In genomic region chr16:10312784-10313724, GRCh38 we compare ENCODE assay signal across 14 cellular contexts.
DNase-seq lines count a peak whose midpoint lies in the region; ATAC-seq, FAIRE-seq and TF ChIP-seq lines count a peak whose summit lies in the region.
"Had no signal": no experiment of that assay in that cellular context is flagged by ENCODE, and none has a peak within 500 bp of the region (broad histone marks: within the 10 kb centered on the region; RNA-seq: fewer than 3 reads in every experiment).

No MANE protein-coding gene starts in this region.

- H3K4me2 ChIP-seq in K562 (ENCODE audit: insufficient read depth, low read length) = no peak overlapping the region
- H3K4me2 ChIP-seq: neural progenitor cell had no signal

- 0 out of 4 replicates have a peak, but pooled peaks of 1 of the 2 experiments have one; percentile 13 for TF ChIP-seq RAD21 in K562 (CRISPR knock-in tag; conservative IDR thresholded peaks at IDR 0.05 in 1 of 2, IDR thresholded peaks at IDR 0.05 in 1 of 2)

- CTCF ChIA-PET in K562 (lab: Yijun Ruan, JAX; ENCODE audit: low intra/inter-chr PET ratio) = no interaction called here

- no peak overlapping the region for H3K4me3 ChIP-seq in GM12865 (ENCODE audit: low read depth, low read length)
- H3K4me3 ChIP-seq in K562 = no peak overlapping the region
- no peak overlapping the region for H3K4me3 ChIP-seq in colonic mucosa
- H3K4me3 ChIP-seq in right atrium auricular region = no peak overlapping the region
- H3K4me3 ChIP-seq: neural progenitor cell, SK-N-MC had no signal

- peak; percentile 90 for ATAC-seq in GM19468 (IDR thresholded peaks at IDR 0.05; ENCODE audit: extremely low read depth, unreplicated experiment)
- ATAC-seq in HG03095 (IDR thresholded peaks at IDR 0.05; ENCODE audit: unreplicated experiment) = peak; percentile 75
- ATAC-seq in K562 = peak; percentile 36; the same call in 2 of the 3 replicates

- no peak for TF ChIP-seq POLR2A in K562 (conservative IDR thresholded peaks at IDR 0.05)

- TF ChIP-seq CTCF in GM12865 (IDR thresholded peaks at IDR 0.05; ENCODE audit: insufficient read depth, low read depth, low read length, missing control alignments) (no peak), K562 (IDR thresholded peaks at IDR 0.05 in 2 of 3, conservative IDR thresholded peaks at IDR 0.05 in 1 of 3; ENCODE audit: insufficient read depth in 2 of 3, low read depth in 1 of 3, low read length in 3 of 3) (no peak), colonic mucosa (IDR thresholded peaks at IDR 0.05) (no peak), right atrium auricular region (IDR thresholded peaks at IDR 0.05) (no peak)

- peaks cover 2% of the 10 kb centered on the region; the same call in 1 of the 2 replicates for H3K9me3 ChIP-seq in K562 (replicated peaks; ENCODE audit: control insufficient read depth, insufficient read depth, low read depth, low read length)
- H3K9me3 ChIP-seq in colonic mucosa = no peaks in the 10 kb centered on the region
- no peaks in the 10 kb centered on the region for H3K9me3 ChIP-seq in right atrium auricular region

- H3K27ac ChIP-seq in K562 (ENCODE audit: extremely low read depth, low read depth, low read length) (no peak overlapping the region), colonic mucosa (no peak overlapping the region), right atrium auricular region (no peak overlapping the region)
- H3K27ac ChIP-seq: neural progenitor cell, SK-N-MC had no signal

- H3K4me1 ChIP-seq in K562 (replicated peaks in 1 of 2; ENCODE audit: control insufficient read depth in 2 of 2, insufficient read depth in 2 of 2, low read length in 2 of 2) (peaks cover 11 to 23% of the 10 kb centered on the region in 2 experiments), colonic mucosa (no peaks in the 10 kb centered on the region), right atrium auricular region (no peaks in the 10 kb centered on the region)
- H3K4me1 ChIP-seq: neural progenitor cell had no signal

- H2AFZ ChIP-seq in K562 (ENCODE audit: low read depth, low read length) = no peak overlapping the region
- H2AFZ ChIP-seq: neural progenitor cell had no signal

- H3K27me3 ChIP-seq in K562 (ENCODE audit: control insufficient read depth in 2 of 2, insufficient read depth in 2 of 2, low read length in 2 of 2) (no peaks in the 10 kb centered on the region), colonic mucosa (no peaks in the 10 kb centered on the region), right atrium auricular region (no peaks in the 10 kb centered on the region)
- H3K27me3 ChIP-seq: neural progenitor cell had no signal

- H3K36me3 ChIP-seq in K562 (ENCODE audit: control insufficient read depth, insufficient read depth, low read length) = no peaks in the 10 kb centered on the region
- no peaks in the 10 kb centered on the region for H3K36me3 ChIP-seq in colonic mucosa
- H3K36me3 ChIP-seq in right atrium auricular region = no peaks in the 10 kb centered on the region
- H3K36me3 ChIP-seq: neural progenitor cell had no signal

- DNase-seq in GM12865 (ENCODE audit: low read depth) = peak; percentile 74
- peak in 1 of 4 experiments; percentile 37 for DNase-seq in K562 (ENCODE audit: extremely low read depth in 1 of 4, low spot score in 3 of 4)
- DNase-seq in stimulated activated CD4-positive, alpha-beta T cell treated with anti-CD3 and anti-CD28 coated beads, Interleukin-4, amount 100 ng/mL, for 24 hours = no peak
- DNase-seq in colonic mucosa = no peak
- no peak for DNase-seq in right atrium auricular region (ENCODE audit: low spot score)
- no peak for DNase-seq in NCI-H510A treated with DMSO at 0.1 percent for 48 hours (lab: John Stamatoyannopoulos, UW)
- DNase-seq: activated T-cell treated with anti-CD3 and anti-CD28 coated beads, Interleukin-2, amount 50 U/mL, for 48 hours; cortex of kidney; NCI-H1092 treated with DMSO at 0.1 percent for 48 hours; stimulated activated CD4-positive, alpha-beta T cell treated with anti-CD3 and anti-CD28 coated beads, Interleukin-4, amount 100 ng/mL, for 4 hours had no signal

- intact Hi-C loops in K562 (cut with micrococcal nuclease) = loop anchor here (5.0 kb wide), 1 partner anchor 424 kb away; no protein-coding TSS in a partner anchor
- intact Hi-C loops in colonic mucosa (cut with DNase I) = loop anchor here (10.0 kb wide), 1 partner anchor 202 kb away; no protein-coding TSS in a partner anchor

- no peaks in the 10 kb centered on the region for H3K79me2 ChIP-seq in K562 (ENCODE audit: control insufficient read depth, insufficient read depth, low read length)

- H3K9me1 ChIP-seq in K562 (ENCODE audit: control insufficient read depth, insufficient read depth, low read length) = no peaks in the 10 kb centered on the region

- H4K20me1 ChIP-seq in K562 (replicated peaks; ENCODE audit: control insufficient read depth, insufficient read depth, low read length) = no peaks in the 10 kb centered on the region

- in situ Hi-C loops in K562 (cut with MboI) = loop anchor here (5.0 kb wide), 1 partner anchor 194 kb away; no protein-coding TSS in a partner anchor

- 34% methylated on average over 7 of the region's 7 CpGs for WGBS in K562 (ENCODE audit: insufficient coverage, low coverage, missing lambda C conversion rate)

- H3K9ac ChIP-seq in K562 (ENCODE audit: insufficient read depth in 1 of 2, low read depth in 2 of 2, low read length in 2 of 2) (no peak overlapping the region), colonic mucosa (ENCODE audit: low read depth in 2 of 2, low read length in 2 of 2) (no peak overlapping the region)
- H3K9ac ChIP-seq: neural progenitor cell had no signal

- no TSS peak for BruUV-seq in K562 (replicated peaks; lab: Mats Ljungman, UMichigan)

- POLR2A ChIA-PET in K562 (lab: Yijun Ruan, JAX) = no interaction called here

- TF ChIP-seq EP300 in K562 (IDR thresholded peaks at IDR 0.05; ENCODE audit: low read length) = peak; percentile 52; the same call in 1 of the 2 replicates

- no peak for FAIRE-seq in K562 (lab: Jason Lieb, UNC)

TF ChIP-seq in K562, 482 proteins besides CTCF, POLR2A, EP300 and RAD21 (continues in another document):
- TF ChIP-seq MECOM (CRISPR knock-in tag; IDR thresholded peaks at IDR 0.05) (peak; percentile 89; the same call in 1 of the 2 replicates), ZNF277 (CRISPR knock-in tag; IDR thresholded peaks at IDR 0.05; ENCODE audit: borderline replicate concordance) (no peak), PKNOX1 (IDR thresholded peaks at IDR 0.05) (peak; percentile 48; the same call in 1 of the 2 replicates), CC2D1A (IDR thresholded peaks at IDR 0.05) (peak; percentile 98), SUPT5H (IDR thresholded peaks at IDR 0.05) (no peak), MAFK (IDR thresholded peaks at IDR 0.05; ENCODE audit: low read length) (no peak), HDAC1 (IDR thresholded peaks at IDR 0.05) (peak in 1 of 2 experiments; percentile 84; a peak in 2 of 4 replicates), ZNF695 (CRISPR knock-in tag; IDR thresholded peaks at IDR 0.05) (no peak), CREB1 (IDR thresholded peaks at IDR 0.05) (no peak), CREB1 (CRISPR knock-in tag; IDR thresholded peaks at IDR 0.05) (no peak), SMARCA4 (IDR thresholded peaks at IDR 0.05) (0 out of 2 replicates have a peak, but pooled peaks have one; percentile 17), KDM1A (IDR thresholded peaks at IDR 0.05) (peak; percentile 81 to 88), STAT5A (IDR thresholded peaks at IDR 0.05; ENCODE audit: borderline replicate concordance, low read length) (peak; percentile 32; the same call in 1 of the 2 replicates), FIP1L1 (IDR thresholded peaks at IDR 0.05; ENCODE audit: low read depth, low read length, poor library complexity, severe bottlenecking) (no peak), THRB (CRISPR knock-in tag; conservative IDR thresholded peaks at IDR 0.05) (no peak), MEF2D (tag; conservative IDR thresholded peaks at IDR 0.05; ENCODE audit: low read depth) (peak; percentile 69; the same call in 1 of the 2 replicates), CTBP1 (IDR thresholded peaks at IDR 0.05; ENCODE audit: borderline replicate concordance) (peak; percentile 29; the same call in 1 of the 2 replicates), TCF3 (CRISPR knock-in tag; IDR thresholded peaks at IDR 0.05) (peak; percentile 44), SMAD4 (CRISPR knock-in tag; conservative IDR thresholded peaks at IDR 0.05) (peak; percentile 26; the same call in 1 of the 2 replicates), SMC3 (conservative IDR thresholded peaks at IDR 0.05; ENCODE audit: insufficient read depth, low read depth, low read length) (no peak), NCOR1 (IDR thresholded peaks at IDR 0.05) (peak; percentile 13; the same call in 1 of the 2 replicates), MEIS2 (IDR thresholded peaks at IDR 0.05; ENCODE audit: partially characterized antibody) (peak; percentile 74)

Comparison
In these comparisons a context has a peak if more than half of its experiments do, and no peak if none do; other contexts are left out.
1. ATAC-seq: peak in every context shown above with its lines; median percentile 90 in GM19468; 75 in HG03095; 36 in K562.